Comparison of ENCODE assay signal across 1 cellular context in the genomic region with DNA sequence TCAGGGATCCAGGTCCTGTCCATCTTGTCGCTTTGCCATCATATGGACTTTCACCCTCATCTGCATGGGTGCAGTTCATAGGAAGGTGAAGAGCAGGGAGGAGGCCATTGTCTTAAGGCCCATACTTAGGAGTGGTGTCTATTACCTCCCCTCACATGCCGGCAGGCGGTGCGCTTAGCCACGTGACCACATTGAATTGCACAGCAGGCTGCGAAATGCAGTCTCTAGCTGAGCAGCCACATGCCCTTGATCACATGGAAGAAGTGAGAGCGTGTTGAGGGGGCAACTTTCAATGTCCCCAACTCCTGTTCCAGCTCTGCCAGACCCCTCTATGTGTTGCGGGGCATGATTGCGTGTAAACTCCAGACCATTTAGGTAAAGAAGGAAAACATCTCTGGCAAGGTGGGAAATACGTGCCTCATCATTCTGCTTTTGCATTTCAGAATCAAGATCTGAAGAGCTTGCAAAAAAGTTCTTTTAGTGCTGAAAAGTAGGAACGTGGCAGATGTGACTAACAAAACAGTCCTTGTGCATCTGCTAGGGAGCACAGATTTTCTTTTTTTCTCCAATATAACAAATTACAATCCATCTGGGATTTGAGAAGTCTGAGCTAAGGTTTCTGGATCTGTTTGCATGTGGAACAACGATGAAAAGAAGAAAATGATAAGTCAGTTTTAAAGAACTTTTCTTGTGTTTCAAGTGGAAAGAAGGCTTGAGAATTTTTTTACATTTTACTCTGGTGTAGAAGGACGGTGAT.
TF ChIP-seq lines count a peak whose summit lies in the region.

No MANE protein-coding gene starts in this region.

TF ChIP-seq in K562, 482 proteins besides CTCF, POLR2A, EP300 and RAD21 (continued from another document):
- TF ChIP-seq, protein P1, sequence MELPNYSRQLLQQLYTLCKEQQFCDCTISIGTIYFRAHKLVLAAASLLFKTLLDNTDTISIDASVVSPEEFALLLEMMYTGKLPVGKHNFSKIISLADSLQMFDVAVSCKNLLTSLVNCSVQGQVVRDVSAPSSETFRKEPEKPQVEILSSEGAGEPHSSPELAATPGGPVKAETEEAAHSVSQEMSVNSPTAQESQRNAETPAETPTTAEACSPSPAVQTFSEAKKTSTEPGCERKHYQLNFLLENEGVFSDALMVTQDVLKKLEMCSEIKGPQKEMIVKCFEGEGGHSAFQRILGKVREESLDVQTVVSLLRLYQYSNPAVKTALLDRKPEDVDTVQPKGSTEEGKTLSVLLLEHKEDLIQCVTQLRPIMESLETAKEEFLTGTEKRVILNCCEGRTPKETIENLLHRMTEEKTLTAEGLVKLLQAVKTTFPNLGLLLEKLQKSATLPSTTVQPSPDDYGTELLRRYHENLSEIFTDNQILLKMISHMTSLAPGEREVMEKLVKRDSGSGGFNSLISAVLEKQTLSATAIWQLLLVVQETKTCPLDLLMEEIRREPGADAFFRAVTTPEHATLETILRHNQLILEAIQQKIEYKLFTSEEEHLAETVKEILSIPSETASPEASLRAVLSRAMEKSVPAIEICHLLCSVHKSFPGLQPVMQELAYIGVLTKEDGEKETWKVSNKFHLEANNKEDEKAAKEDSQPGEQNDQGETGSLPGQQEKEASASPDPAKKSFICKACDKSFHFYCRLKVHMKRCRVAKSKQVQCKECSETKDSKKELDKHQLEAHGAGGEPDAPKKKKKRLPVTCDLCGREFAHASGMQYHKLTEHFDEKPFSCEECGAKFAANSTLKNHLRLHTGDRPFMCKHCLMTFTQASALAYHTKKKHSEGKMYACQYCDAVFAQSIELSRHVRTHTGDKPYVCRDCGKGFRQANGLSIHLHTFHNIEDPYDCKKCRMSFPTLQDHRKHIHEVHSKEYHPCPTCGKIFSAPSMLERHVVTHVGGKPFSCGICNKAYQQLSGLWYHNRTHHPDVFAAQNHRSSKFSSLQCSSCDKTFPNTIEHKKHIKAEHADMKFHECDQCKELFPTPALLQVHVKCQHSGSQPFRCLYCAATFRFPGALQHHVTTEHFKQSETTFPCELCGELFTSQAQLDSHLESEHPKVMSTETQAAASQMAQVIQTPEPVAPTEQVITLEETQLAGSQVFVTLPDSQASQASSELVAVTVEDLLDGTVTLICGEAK (IDR thresholded peaks at IDR 0.05) = no peak
- TF ChIP-seq, protein P1 (CRISPR knock-in tag; IDR thresholded peaks at IDR 0.05) = no peak
- TF ChIP-seq XRCC4 (IDR thresholded peaks at IDR 0.05; ENCODE audit: extremely low read depth, insufficient read depth, insufficient read length) (no peak), BRD4 (IDR thresholded peaks at IDR 0.05) (no peak), ZNF174 (CRISPR knock-in tag; IDR thresholded peaks at IDR 0.05) (no peak), YBX1 (IDR thresholded peaks at IDR 0.05) (no peak), ESRRB (CRISPR knock-in tag; IDR thresholded peaks at IDR 0.05; ENCODE audit: borderline replicate concordance) (no peak), ZNF668 (CRISPR knock-in tag; IDR thresholded peaks at IDR 0.05) (no peak), ZNF41 (CRISPR knock-in tag; conservative IDR thresholded peaks at IDR 0.05) (no peak), GATAD2B (IDR thresholded peaks at IDR 0.05; ENCODE audit: borderline replicate concordance) (no peak), RUNX1 (IDR thresholded peaks at IDR 0.05; ENCODE audit: low read depth) (no peak), SRSF7 (optimal IDR thresholded peaks at IDR 0.05; ENCODE audit: low read depth, low read length) (no peak), FIP1L1 (IDR thresholded peaks at IDR 0.05; ENCODE audit: low read depth, low read length, poor library complexity, severe bottlenecking) (no peak), ZNF24 (IDR thresholded peaks at IDR 0.05) (no peak), JUND (IDR thresholded peaks at IDR 0.05; ENCODE audit: borderline replicate concordance, low read depth, low read length) (no peak), JUND (tag; IDR thresholded peaks at IDR 0.05; ENCODE audit: borderline replicate concordance, low read depth, low read length) (no peak)
- TF ChIP-seq, protein P2, sequence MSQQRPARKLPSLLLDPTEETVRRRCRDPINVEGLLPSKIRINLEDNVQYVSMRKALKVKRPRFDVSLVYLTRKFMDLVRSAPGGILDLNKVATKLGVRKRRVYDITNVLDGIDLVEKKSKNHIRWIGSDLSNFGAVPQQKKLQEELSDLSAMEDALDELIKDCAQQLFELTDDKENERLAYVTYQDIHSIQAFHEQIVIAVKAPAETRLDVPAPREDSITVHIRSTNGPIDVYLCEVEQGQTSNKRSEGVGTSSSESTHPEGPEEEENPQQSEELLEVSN (IDR thresholded peaks at IDR 0.05; ENCODE audit: borderline replicate concordance in 1 of 2, extremely low read depth in 1 of 2, insufficient read depth in 1 of 2, insufficient read length in 1 of 2, low read depth in 1 of 2, low read length in 1 of 2, poor library complexity in 1 of 2, severe bottlenecking in 1 of 2) = peak; percentile 37 to 77
- TF ChIP-seq, protein P3, sequence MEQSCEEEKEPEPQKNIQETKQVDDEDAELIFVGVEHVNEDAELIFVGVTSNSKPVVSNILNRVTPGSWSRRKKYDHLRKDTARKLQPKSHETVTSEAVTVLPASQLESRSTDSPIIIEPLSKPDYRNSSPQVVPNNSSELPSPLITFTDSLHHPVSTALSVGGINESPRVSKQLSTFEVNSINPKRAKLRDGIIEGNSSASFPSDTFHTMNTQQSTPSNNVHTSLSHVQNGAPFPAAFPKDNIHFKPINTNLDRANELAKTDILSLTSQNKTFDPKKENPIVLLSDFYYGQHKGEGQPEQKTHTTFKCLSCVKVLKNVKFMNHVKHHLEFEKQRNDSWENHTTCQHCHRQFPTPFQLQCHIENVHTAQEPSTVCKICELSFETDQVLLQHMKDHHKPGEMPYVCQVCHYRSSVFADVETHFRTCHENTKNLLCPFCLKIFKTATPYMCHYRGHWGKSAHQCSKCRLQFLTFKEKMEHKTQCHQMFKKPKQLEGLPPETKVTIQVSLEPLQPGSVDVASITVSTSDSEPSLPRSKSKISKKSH (CRISPR knock-in tag; IDR thresholded peaks at IDR 0.05) = no peak
TF ChIP-seq in K562: peak in this region for 12.
